8 cellular contexts compared by ENCODE assay signal in genomic region chr17:19508327-19508867, GRCh38. TPM values are rescaled to one million over a fixed set of nuclear protein-coding genes. Genes with fewer than 3 reads are reported as not detected.
DNase-seq lines count a peak whose midpoint lies in the region; ATAC-seq and TF ChIP-seq lines count a peak whose summit lies in the region.

No MANE protein-coding gene starts in this region.

- no peak overlapping the region for H2BK5ac ChIP-seq in trophoblast cell (ENCODE audit: low read depth, low read length, poor library complexity)

- no peak overlapping the region for H2BK120ac ChIP-seq in trophoblast cell (ENCODE audit: insufficient read depth, low read length, poor library complexity)

- WGBS in trophoblast cell (ENCODE audit: extremely low coverage, insufficient coverage, insufficient read length): no CpG with 5 or more reads among the region's 26 CpGs

- no peak overlapping the region for H3K14ac ChIP-seq in trophoblast cell (ENCODE audit: low read length)

- peak; percentile 35 for ATAC-seq in GM21619 (IDR thresholded peaks at IDR 0.05; ENCODE audit: unreplicated experiment)

- no peak overlapping the region for H4K12ac ChIP-seq in trophoblast cell (ENCODE audit: low read depth, low read length)

- peak overlapping the region; percentile 92 for H3K4me3 ChIP-seq in CD8-positive, alpha-beta memory T cell (ENCODE audit: low read length)
- H3K4me3 ChIP-seq in foreskin fibroblast (ENCODE audit: low read depth in 1 of 2, low read length in 2 of 2): peak overlapping the region; percentile 55 to 69
- H3K4me3 ChIP-seq in trophoblast cell (ENCODE audit: low read depth, low read length): peak overlapping the region; percentile 62
- H3K4me3 ChIP-seq in vagina: peak overlapping the region; percentile 82 to 83

- no peak overlapping the region for H3K4ac ChIP-seq in trophoblast cell (ENCODE audit: low read depth, low read length)

- H3K18ac ChIP-seq in trophoblast cell (ENCODE audit: low read length): no peak overlapping the region

- intact Hi-C loops in vagina (cut with DNase I): no loop called here

- POLR2A ChIA-PET in CD8-positive, alpha-beta memory T cell (lab: Charles Lee): no interaction called here

- peaks cover 0 to 10% of the 10 kb centered on the region in 2 donors for H3K27me3 Mint-ChIP-seq in CD8-positive, alpha-beta memory T cell
- peaks cover 3% of the 10 kb centered on the region for H3K27me3 Mint-ChIP-seq in activated T-cell treated with anti-CD3 and anti-CD28 coated beads, Interleukin-2, amount 50 U/mL, for 24 hours

- peaks cover 3% of the 10 kb centered on the region for H3K79me1 ChIP-seq in trophoblast cell (ENCODE audit: low read length)

- H2BK12ac ChIP-seq in trophoblast cell (ENCODE audit: low read length): no peak overlapping the region

- peak in 4 of 5 donors; percentile 32 to 77 (median 54) for DNase-seq in CD8-positive, alpha-beta memory T cell
- peak; percentile 45 to 57 for DNase-seq in NCI-H1930 (lab: John Stamatoyannopoulos, UW)
- no peak for DNase-seq in activated T-cell treated with anti-CD3 and anti-CD28 coated beads, Interleukin-2, amount 50 U/mL, for 24 hours
- no peak for DNase-seq in foreskin fibroblast
- DNase-seq in trophoblast cell: peak in 1 of 2 donors; percentile 20
- no peak for DNase-seq in vagina (ENCODE audit: extremely low spot score in 2 of 2)
- no peak for DNase-seq in HCEC 1CT

- peaks cover 0 to 4% (median 3%) of the 10 kb centered on the region in 5 donors for H3K9me3 Mint-ChIP-seq in CD8-positive, alpha-beta memory T cell
- no peaks in the 10 kb centered on the region for H3K9me3 Mint-ChIP-seq in activated T-cell treated with anti-CD3 and anti-CD28 coated beads, Interleukin-2, amount 50 U/mL, for 24 hours

- H3K27me3 ChIP-seq in CD8-positive, alpha-beta memory T cell (ENCODE audit: insufficient read depth, low read length, poor library complexity, severe bottlenecking): no peaks in the 10 kb centered on the region
- no peaks in the 10 kb centered on the region for H3K27me3 ChIP-seq in trophoblast cell (ENCODE audit: insufficient read depth, low read length)
- no peaks in the 10 kb centered on the region for H3K27me3 ChIP-seq in vagina

- no peaks in the 10 kb centered on the region for H3K36me3 ChIP-seq in CD8-positive, alpha-beta memory T cell (ENCODE audit: insufficient read depth, low read length)
- H3K36me3 ChIP-seq in trophoblast cell (ENCODE audit: control insufficient read depth in 1 of 2, insufficient read depth in 2 of 2, low read length in 2 of 2) (no peaks in the 10 kb centered on the region), vagina (no peaks in the 10 kb centered on the region)

- peak overlapping the region; percentile 62 for H3K4me2 ChIP-seq in trophoblast cell (ENCODE audit: low read length)

- no peak overlapping the region for H3K23ac ChIP-seq in trophoblast cell (ENCODE audit: low read length)

- peaks cover 9 to 10% (median 10%) of the 10 kb centered on the region in 3 donors for H3K4me1 Mint-ChIP-seq in CD8-positive, alpha-beta memory T cell
- peaks cover 8% of the 10 kb centered on the region for H3K4me1 Mint-ChIP-seq in activated T-cell treated with anti-CD3 and anti-CD28 coated beads, Interleukin-2, amount 50 U/mL, for 24 hours (ENCODE audit: low read depth)

- peak overlapping the region; percentile 87 to 99 (median 96) for H3K27ac Mint-ChIP-seq in CD8-positive, alpha-beta memory T cell
- peak overlapping the region; percentile 98 for H3K27ac Mint-ChIP-seq in activated T-cell treated with anti-CD3 and anti-CD28 coated beads, Interleukin-2, amount 50 U/mL, for 24 hours

- no peak overlapping the region for H3K9ac ChIP-seq in trophoblast cell (ENCODE audit: low read length)

- H3K79me2 ChIP-seq in trophoblast cell (ENCODE audit: control insufficient read depth, insufficient read depth, low read length, poor library complexity): no peaks in the 10 kb centered on the region

- TF ChIP-seq CTCF in foreskin fibroblast (IDR thresholded peaks at IDR 0.05; ENCODE audit: low read depth, low read length) (no peak), vagina (IDR thresholded peaks at IDR 0.05) (no peak)

- H3K27ac ChIP-seq in CD8-positive, alpha-beta memory T cell (ENCODE audit: low read depth, low read length): peak overlapping the region; percentile 64
- H3K27ac ChIP-seq in trophoblast cell (ENCODE audit: low read depth, low read length): no peak overlapping the region
- peak overlapping the region; percentile 94 for H3K27ac ChIP-seq in vagina

- H2AFZ ChIP-seq in trophoblast cell (ENCODE audit: insufficient read depth, low read length, poor library complexity): peak overlapping the region; percentile 3

- no peak for TF ChIP-seq POLR2A in vagina (IDR thresholded peaks at IDR 0.05)

- no peak overlapping the region for H4K8ac ChIP-seq in trophoblast cell (ENCODE audit: low read depth, low read length)

- peak overlapping the region; percentile 80 to 99 (median 90) for H3K4me3 Mint-ChIP-seq in CD8-positive, alpha-beta memory T cell
- H3K4me3 Mint-ChIP-seq in activated T-cell treated with anti-CD3 and anti-CD28 coated beads, Interleukin-2, amount 50 U/mL, for 24 hours: peak overlapping the region; percentile 86

- H3K9me3 ChIP-seq in CD8-positive, alpha-beta memory T cell (ENCODE audit: low read length): no peaks in the 10 kb centered on the region
- H3K9me3 ChIP-seq in trophoblast cell (ENCODE audit: insufficient read depth, low read depth, low read length) (no peaks in the 10 kb centered on the region), vagina (no peaks in the 10 kb centered on the region)

- H3K4me1 ChIP-seq in CD8-positive, alpha-beta memory T cell (ENCODE audit: insufficient read depth, low read length): no peaks in the 10 kb centered on the region
- H3K4me1 ChIP-seq in trophoblast cell (ENCODE audit: control insufficient read depth in 1 of 2, insufficient read depth in 2 of 2, low read length in 2 of 2): no peaks in the 10 kb centered on the region
- H3K4me1 ChIP-seq in vagina: peaks cover 11% of the 10 kb centered on the region

- H3K36me3 Mint-ChIP-seq in CD8-positive, alpha-beta memory T cell: peaks cover 0 to 6% (median 2%) of the 10 kb centered on the region in 3 donors
- peaks cover 3% of the 10 kb centered on the region for H3K36me3 Mint-ChIP-seq in activated T-cell treated with anti-CD3 and anti-CD28 coated beads, Interleukin-2, amount 50 U/mL, for 24 hours (ENCODE audit: low read depth)

- H4K91ac ChIP-seq in trophoblast cell (ENCODE audit: low read depth, low read length): no peak overlapping the region

- CTCF ChIA-PET in CD8-positive, alpha-beta memory T cell (lab: Charles Lee): no interaction called here

- H2AK5ac ChIP-seq in trophoblast cell (ENCODE audit: low read length): no peak overlapping the region

RNA-seq across cellular contexts. Expression of gene SLC47A1, which starts 25.3 kb away (rescaled TPM):
- under 1 TPM; 0.15 to 0.20 TPM for total RNA-seq in CD8-positive, alpha-beta memory T cell
- 0.29 TPM for polyA plus RNA-seq in CD8-positive, alpha-beta memory T cell
- not detected in 2 replicates for polyA plus RNA-seq in trophoblast cell (2013)
- total RNA-seq in vagina: 29.7 TPM

Comparison
In these comparisons a context has a peak if more than half of its experiments do, and no peak if none do; other contexts are left out.
1. DNase-seq: peak in CD8-positive, alpha-beta memory T cell (4 of 5) and NCI-H1930 (2 of 2); none in activated T-cell treated with anti-CD3 and anti-CD28 coated beads, Interleukin-2, amount 50 U/mL, for 24 hours (single experiment), foreskin fibroblast (0 of 2), vagina (0 of 2) and HCEC 1CT (single experiment).
2. RNA of gene SLC47A1, which starts 25.3 kb away (total RNA-seq): 29.7 TPM in vagina (single experiment); 0.15 to 0.20 TPM in CD8-positive, alpha-beta memory T cell; every median in the first group is over 10 times any median in the second.
3. Peak in every context shown above with its lines, with median percentiles within 50 percentile points of each other: H3K4me3 ChIP-seq.